Comparison of ENCODE assay signal across 8 cellular contexts in the genomic region with DNA sequence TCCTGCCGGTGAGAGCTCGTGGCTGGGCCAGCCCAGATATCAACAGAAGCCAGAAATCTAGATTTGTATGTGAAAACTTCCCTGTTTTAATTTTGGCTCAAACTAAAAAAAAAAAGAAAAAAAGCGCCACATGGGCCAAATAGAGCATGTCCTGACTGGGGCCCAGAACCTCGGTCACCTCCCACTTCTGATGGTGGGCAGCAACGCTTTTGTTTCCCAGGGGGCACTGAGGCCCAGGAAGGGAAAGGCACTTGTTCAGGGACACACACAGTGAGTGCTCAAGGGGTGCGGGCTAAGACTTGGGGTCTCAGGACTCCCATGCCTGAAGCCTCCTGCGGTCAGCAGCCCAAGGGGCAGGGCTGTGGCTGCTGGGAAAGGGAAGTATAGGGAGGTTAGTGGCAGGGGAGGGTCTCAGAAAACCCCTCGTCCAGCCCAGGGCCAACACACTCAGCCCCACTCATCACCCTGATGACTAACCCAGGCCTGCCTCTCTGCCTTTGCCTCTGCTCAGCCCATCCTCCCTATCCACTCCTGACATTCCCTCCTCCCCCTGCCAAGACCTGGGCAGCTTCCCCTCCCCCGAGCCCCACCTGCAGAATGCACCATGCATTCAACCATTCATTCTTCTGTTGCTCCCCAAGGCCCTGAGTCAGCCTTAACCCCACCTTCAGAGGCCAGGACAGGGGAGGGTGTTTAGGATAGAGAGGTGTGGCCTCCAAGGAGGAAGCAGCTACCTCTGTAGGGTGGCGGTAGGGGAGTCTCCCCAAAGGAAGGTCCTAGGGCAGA. TPM values are rescaled to one million over a fixed set of nuclear protein-coding genes. Genes with fewer than 3 reads are reported as not detected.
A peak's percentile ranks its signal among the peaks of the same experiment; 100 is the strongest.
DNase-seq lines count a peak whose midpoint lies in the region; ATAC-seq, FAIRE-seq and TF ChIP-seq lines count a peak whose summit lies in the region.

No MANE protein-coding gene starts in this region.

- H3K9ac ChIP-seq in HUES64 (ENCODE audit: low read depth, low read length) (peak overlapping the region; percentile 54), kidney (ENCODE audit: low read length in 2 of 2) (no peak overlapping the region)

- peak overlapping the region; percentile 79 for H3K27ac Mint-ChIP-seq in activated CD8-positive, alpha-beta T cell treated with anti-CD3 and anti-CD28 coated beads for 36 hours

- H3K9me3 Mint-ChIP-seq in activated CD8-positive, alpha-beta T cell treated with anti-CD3 and anti-CD28 coated beads for 36 hours, result no peaks in the 10 kb centered on the region

- WGBS in HUES64, result 34% methylated on average over 10 of the region's 10 CpGs

- H3K36me3 ChIP-seq in GM06990 (ENCODE audit: control insufficient read depth, insufficient read depth, low read length), result no peaks in the 10 kb centered on the region
- H3K36me3 ChIP-seq in HUES64 (ENCODE audit: insufficient read depth, low read length), result no peaks in the 10 kb centered on the region
- H3K36me3 ChIP-seq in kidney (ENCODE audit: control insufficient read depth in 1 of 2, insufficient read depth in 2 of 2, low read length in 2 of 2), result no peaks in the 10 kb centered on the region

- DNase-seq in GM06990 (ENCODE audit: extremely low read depth, insufficient read length) (peak; percentile 52), islet precursor cell (peak; percentile 82), SHP77 (lab: John Stamatoyannopoulos, UW) (no peak), kidney (no peak), EL (no peak), OCI-M2 (lab: John Stamatoyannopoulos, UW; ENCODE audit: unreplicated experiment) (no peak)
- DNase-seq in activated CD8-positive, alpha-beta T cell treated with anti-CD3 and anti-CD28 coated beads for 36 hours, result peak; percentile 66

- H3K4me1 ChIP-seq in HUES64 (ENCODE audit: insufficient read depth, low read length) (peaks cover 61% of the 10 kb centered on the region), kidney (ENCODE audit: control insufficient read depth in 1 of 2, insufficient read depth in 1 of 2, low read depth in 1 of 2, low read length in 2 of 2) (peaks cover 0 to 8% of the 10 kb centered on the region in 2 donors)

- no peak for TF ChIP-seq CTCF in GM06990 (IDR thresholded peaks at IDR 0.05; ENCODE audit: insufficient read depth, low read length, poor library complexity, severe bottlenecking)
- no peak for TF ChIP-seq CTCF in activated CD8-positive, alpha-beta T cell treated with anti-CD3 and anti-CD28 coated beads for 36 hours (IDR thresholded peaks at IDR 0.05)
- no peak for TF ChIP-seq CTCF in kidney (IDR thresholded peaks at IDR 0.05; ENCODE audit: borderline replicate concordance, extremely low read depth, insufficient read depth)

- H3K4me3 ChIP-seq in GM06990 (replicated peaks; ENCODE audit: low read depth, low read length) (peak overlapping the region; percentile 33), HUES64 (ENCODE audit: low read length) (peak overlapping the region; percentile 45), kidney (ENCODE audit: low read length in 2 of 2) (no peak overlapping the region)

- H3K27ac ChIP-seq in HUES64 (ENCODE audit: low read depth, low read length) (peak overlapping the region; percentile 62), kidney (ENCODE audit: low read depth in 2 of 2, low read length in 2 of 2) (no peak overlapping the region)

- ATAC-seq in activated CD8-positive, alpha-beta T cell treated with anti-CD3 and anti-CD28 coated beads for 36 hours, result peak; percentile 96

- CTCF ChIA-PET in activated CD8-positive, alpha-beta T cell treated with anti-CD3 and anti-CD28 coated beads for 36 hours (lab: Charles Lee), result no interaction called here

- H3K9me3 ChIP-seq in HUES64 (ENCODE audit: insufficient read depth, low read depth, low read length), result no peaks in the 10 kb centered on the region
- H3K9me3 ChIP-seq in kidney (ENCODE audit: control insufficient read depth in 1 of 2, low read length in 2 of 2), result no peaks in the 10 kb centered on the region

- peaks cover 64% of the 10 kb centered on the region for H3K4me1 Mint-ChIP-seq in activated CD8-positive, alpha-beta T cell treated with anti-CD3 and anti-CD28 coated beads for 36 hours (ENCODE audit: low read depth)

- no peaks in the 10 kb centered on the region for H3K36me3 Mint-ChIP-seq in activated CD8-positive, alpha-beta T cell treated with anti-CD3 and anti-CD28 coated beads for 36 hours (ENCODE audit: low read depth)

- peak overlapping the region; percentile 44 for H3K4me3 Mint-ChIP-seq in activated CD8-positive, alpha-beta T cell treated with anti-CD3 and anti-CD28 coated beads for 36 hours

- FAIRE-seq in kidney (lab: Jason Lieb, UNC), result no peak

- H3K27me3 Mint-ChIP-seq in activated CD8-positive, alpha-beta T cell treated with anti-CD3 and anti-CD28 coated beads for 36 hours, result no peaks in the 10 kb centered on the region

- no peaks in the 10 kb centered on the region; the same call in 1 of the 2 replicates for H3K27me3 ChIP-seq in GM06990 (replicated peaks; ENCODE audit: control insufficient read depth, insufficient read depth, low read length)
- H3K27me3 ChIP-seq in HUES64 (ENCODE audit: insufficient read depth, low read length), result peaks cover 6% of the 10 kb centered on the region; the same call in 1 of the 2 replicates

- intact Hi-C loops in activated CD8-positive, alpha-beta T cell treated with anti-CD3 and anti-CD28 coated beads for 36 hours (cut with micrococcal nuclease), result no loop called here
- intact Hi-C loops in kidney (cut with DNase I), result no loop called here

- POLR2A ChIA-PET in activated CD8-positive, alpha-beta T cell treated with anti-CD3 and anti-CD28 coated beads for 36 hours (lab: Charles Lee), result interaction anchor here (0.8 kb wide), 1 partner anchor 41 kb away, joined by 3 read pairs; no protein-coding TSS in a partner anchor

RNA-seq across cellular contexts. Expression of a gene that starts 30.0 kb away (rescaled TPM):
- polyA plus RNA-seq in HUES64 (2013, experiment 1 of 2), result 27.1 TPM
- 27.9 TPM for polyA plus RNA-seq in HUES64 (2013, experiment 2 of 2)
- total RNA-seq in activated CD8-positive, alpha-beta T cell treated with anti-CD3 and anti-CD28 coated beads for 36 hours, result 10 to 100 TPM; 58.7 to 58.9 TPM
- 63.6 TPM for total RNA-seq in kidney
- polyA plus RNA-seq in kidney (ENCODE audit: insufficient read depth, low read depth, low replicate concordance), result 6.1 TPM

Comparison
In these comparisons a context has a peak if more than half of its experiments do, and no peak if none do; other contexts are left out.
1. DNase-seq: peak in GM06990 (single experiment), activated CD8-positive, alpha-beta T cell treated with anti-CD3 and anti-CD28 coated beads for 36 hours (single experiment) and islet precursor cell (single experiment); none in SHP77 (0 of 2), kidney (single experiment), EL (single experiment) and OCI-M2 (single experiment).
2. H3K4me3 ChIP-seq: peak in GM06990 (single experiment) and HUES64 (single experiment); none in kidney (0 of 2).